Comparison of ENCODE assay signal across 8 cellular contexts in the genomic region with DNA sequence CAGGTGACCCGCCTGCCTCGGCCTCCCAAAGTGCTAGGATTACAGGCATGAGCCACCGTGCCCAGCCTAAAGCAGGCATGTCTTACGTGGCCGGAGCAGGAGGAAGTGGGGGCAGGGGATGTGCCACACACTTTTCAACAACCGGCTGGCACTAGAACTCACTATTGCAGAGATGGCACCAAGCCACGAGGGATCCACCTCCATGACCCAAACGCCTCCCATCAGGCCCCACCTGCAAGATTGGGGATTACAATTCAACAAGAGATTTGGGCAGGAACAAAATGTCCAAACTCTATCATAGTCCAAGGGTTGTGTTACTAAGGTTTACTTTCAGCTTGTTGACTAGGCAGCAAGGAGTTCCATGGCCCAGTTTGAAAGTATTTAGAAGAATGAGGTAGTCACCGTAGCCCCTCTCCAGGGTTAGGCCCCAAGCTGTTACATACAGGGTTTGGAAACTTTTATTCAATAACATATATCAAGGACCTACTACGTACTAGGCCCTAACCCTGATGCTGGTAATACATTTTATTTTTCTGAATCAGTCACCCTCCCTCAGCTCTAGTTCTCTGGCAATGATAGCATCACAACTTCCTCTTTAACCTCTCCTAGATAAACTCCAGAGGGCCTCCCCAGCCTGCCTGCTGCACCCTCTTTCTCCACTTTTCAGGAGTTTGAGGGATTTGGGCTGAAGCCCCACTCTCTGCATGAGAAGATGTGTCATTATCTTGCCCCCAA. TPM values are rescaled to one million over a fixed set of nuclear protein-coding genes. Genes with fewer than 3 reads are reported as not detected.
A peak's percentile ranks its signal among the peaks of the same experiment; 100 is the strongest.
DNase-seq lines count a peak whose midpoint lies in the region; ATAC-seq and TF ChIP-seq lines count a peak whose summit lies in the region.

No MANE protein-coding gene starts in this region.

- H3K4me1 ChIP-seq in BLaER1 = peaks cover 93% of the 10 kb centered on the region
- peaks cover 24% of the 10 kb centered on the region for H3K4me1 ChIP-seq in adipocyte (ENCODE audit: control insufficient read depth, insufficient read depth, low read length)
- peaks cover 12% of the 10 kb centered on the region in 2 donors for H3K4me1 ChIP-seq in muscle layer of duodenum (ENCODE audit: control insufficient read depth in 1 of 2, insufficient read depth in 2 of 2, low read length in 2 of 2)

- peak overlapping the region; percentile 97 for H3K4me2 ChIP-seq in BLaER1

- H3K4me3 Mint-ChIP-seq in glutamatergic neuron (ENCODE audit: unreplicated experiment) = no peak overlapping the region

- H3K4me1 Mint-ChIP-seq in glutamatergic neuron (ENCODE audit: low read depth, unreplicated experiment) = peaks cover 1% of the 10 kb centered on the region

- DNase-seq in HUDEP-2 (lab: John Stamatoyannopoulos, UW; ENCODE audit: unreplicated experiment in 76 of 76) (peak in 47 of 76 experiments; percentile 6 to 80 (median 39)), adipocyte (ENCODE audit: low read depth) (peak; percentile 9), glutamatergic neuron (no peak)
- no peak for DNase-seq in central memory CD4-positive, alpha-beta T cell

- peak overlapping the region; percentile 55; the same call in 1 of the 2 replicates for H3K9ac ChIP-seq in BLaER1
- H3K9ac ChIP-seq in adipocyte (ENCODE audit: low read length) = peak overlapping the region; percentile 39

- H3K36me3 Mint-ChIP-seq in glutamatergic neuron (ENCODE audit: unreplicated experiment) = no peaks in the 10 kb centered on the region

- H3K9me3 Mint-ChIP-seq in glutamatergic neuron (ENCODE audit: unreplicated experiment) = peaks cover 2% of the 10 kb centered on the region

- no peak for ATAC-seq in HG03097 (IDR thresholded peaks at IDR 0.05; ENCODE audit: low FRiP score, unreplicated experiment)
- no peak for ATAC-seq in HG02973 (IDR thresholded peaks at IDR 0.05; ENCODE audit: unreplicated experiment)

- H3K27me3 Mint-ChIP-seq in glutamatergic neuron (ENCODE audit: unreplicated experiment) = no peaks in the 10 kb centered on the region

- H3K9me3 ChIP-seq in BLaER1 (peaks cover 31% of the 10 kb centered on the region), adipocyte (ENCODE audit: control insufficient read depth, low read length) (no peaks in the 10 kb centered on the region), muscle layer of duodenum (ENCODE audit: control insufficient read depth in 1 of 2, low read length in 2 of 2) (no peaks in the 10 kb centered on the region)

- H3K27ac ChIP-seq in BLaER1 (peak overlapping the region; percentile 86), muscle layer of duodenum (ENCODE audit: low read length) (peak overlapping the region; percentile 8)

- H3K27ac Mint-ChIP-seq in glutamatergic neuron (ENCODE audit: unreplicated experiment) = no peak overlapping the region

- H3K4me3 ChIP-seq in BLaER1 (peak overlapping the region; percentile 55), adipocyte (ENCODE audit: low read length) (no peak overlapping the region), muscle layer of duodenum (ENCODE audit: low read depth in 1 of 2, low read length in 2 of 2) (no peak overlapping the region)

- H4K20me1 ChIP-seq in BLaER1 = no peaks in the 10 kb centered on the region

- H3K36me3 ChIP-seq in BLaER1 (peaks cover 16% of the 10 kb centered on the region; the same call in 1 of the 2 replicates), adipocyte (ENCODE audit: control insufficient read depth, insufficient read depth, low read length, severe bottlenecking) (no peaks in the 10 kb centered on the region), muscle layer of duodenum (ENCODE audit: control insufficient read depth in 1 of 2, insufficient read depth in 2 of 2, low read length in 2 of 2) (no peaks in the 10 kb centered on the region)

- H3K27me3 ChIP-seq in BLaER1 = no peaks in the 10 kb centered on the region
- no peaks in the 10 kb centered on the region for H3K27me3 ChIP-seq in adipocyte (replicated peaks; ENCODE audit: control insufficient read depth, insufficient read depth, low read length)
- H3K27me3 ChIP-seq in muscle layer of duodenum (ENCODE audit: low read depth, low read length) = no peaks in the 10 kb centered on the region

- no peak for TF ChIP-seq CTCF in glutamatergic neuron (IDR thresholded peaks at IDR 0.05; ENCODE audit: partially characterized antibody, unreplicated experiment)

RNA-seq across cellular contexts. Expression of a gene that starts 18.0 kb away (rescaled TPM):
- total RNA-seq in glutamatergic neuron (ENCODE audit: unreplicated experiment) = 82.2 TPM

Comparison
In these comparisons a context has a peak if more than half of its experiments do, and no peak if none do; other contexts are left out.
1. DNase-seq: peak in HUDEP-2 (47 of 76) and adipocyte (single experiment); none in central memory CD4-positive, alpha-beta T cell (single experiment) and glutamatergic neuron (single experiment).